1 cellular context compared by ENCODE assay signal in the genomic region with DNA sequence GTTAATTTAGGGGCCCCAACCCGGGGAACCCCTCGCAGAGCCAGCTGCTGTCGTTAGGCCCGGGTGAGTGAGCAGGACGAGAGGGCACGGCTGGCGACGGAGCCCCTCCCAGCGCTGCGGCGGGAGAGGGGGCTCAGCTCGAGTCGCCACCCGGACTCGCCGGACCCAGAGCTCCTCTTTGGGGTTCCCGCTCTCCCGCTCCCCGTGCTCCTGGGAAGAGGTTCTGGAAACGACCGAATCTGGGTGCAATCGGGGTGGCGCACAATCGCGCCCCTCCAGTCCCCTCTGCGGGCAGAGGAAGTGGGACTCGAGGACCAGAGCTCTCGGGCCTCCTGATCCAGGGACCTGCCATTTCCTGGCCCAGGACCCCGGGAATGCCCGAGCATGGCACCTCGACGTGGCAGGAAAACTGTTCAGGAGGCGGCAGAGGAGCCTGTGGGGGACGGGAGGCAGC.
TF ChIP-seq lines count a peak whose summit lies in the region.

No MANE protein-coding gene starts in this region.

TF ChIP-seq in HepG2, 621 proteins besides CTCF, POLR2A, EP300 and RAD21 (continues in another document):
- TF ChIP-seq MNT (IDR thresholded peaks at IDR 0.05) (no peak), CHCHD3 (CRISPR knock-in tag; IDR thresholded peaks at IDR 0.05) (no peak), ZNF383 (CRISPR knock-in tag; IDR thresholded peaks at IDR 0.05; ENCODE audit: borderline replicate concordance) (no peak), AGO2 (optimal IDR thresholded peaks at IDR 0.05; ENCODE audit: low read depth, low read length) (no peak), GABPB1 (CRISPR knock-in tag; IDR thresholded peaks at IDR 0.05) (0 out of 2 replicates have a peak, but pooled peaks have one; percentile 16), ZNF777 (CRISPR knock-in tag; IDR thresholded peaks at IDR 0.05) (peak; percentile 30), ZXDC (CRISPR knock-in tag; IDR thresholded peaks at IDR 0.05) (no peak), MYNN (CRISPR knock-in tag; IDR thresholded peaks at IDR 0.05; ENCODE audit: low read depth) (no peak), FOXO4 (CRISPR knock-in tag; conservative IDR thresholded peaks at IDR 0.05) (no peak), CHD2 (IDR thresholded peaks at IDR 0.05; ENCODE audit: low read depth, low read length) (no peak), ATF4 (CRISPR knock-in tag; IDR thresholded peaks at IDR 0.05) (no peak), ZNF205 (CRISPR knock-in tag; IDR thresholded peaks at IDR 0.05) (no peak), ZNF687 (CRISPR knock-in tag; IDR thresholded peaks at IDR 0.05) (0 out of 2 replicates have a peak, but pooled peaks have one; percentile 18), ZMYM3 (CRISPR knock-in tag; IDR thresholded peaks at IDR 0.05) (no peak), ZNF496 (CRISPR knock-in tag; IDR thresholded peaks at IDR 0.05; ENCODE audit: insufficient replicate concordance) (no peak), ZNF841 (CRISPR knock-in tag; IDR thresholded peaks at IDR 0.05; ENCODE audit: borderline replicate concordance) (no peak), KMT2B (CRISPR knock-in tag; IDR thresholded peaks at IDR 0.05) (no peak), PRMT3 (CRISPR knock-in tag; IDR thresholded peaks at IDR 0.05; ENCODE audit: borderline replicate concordance, low read depth) (no peak), KDM5A (IDR thresholded peaks at IDR 0.05; ENCODE audit: borderline replicate concordance, low read length) (no peak)
- TF ChIP-seq, protein P1, sequence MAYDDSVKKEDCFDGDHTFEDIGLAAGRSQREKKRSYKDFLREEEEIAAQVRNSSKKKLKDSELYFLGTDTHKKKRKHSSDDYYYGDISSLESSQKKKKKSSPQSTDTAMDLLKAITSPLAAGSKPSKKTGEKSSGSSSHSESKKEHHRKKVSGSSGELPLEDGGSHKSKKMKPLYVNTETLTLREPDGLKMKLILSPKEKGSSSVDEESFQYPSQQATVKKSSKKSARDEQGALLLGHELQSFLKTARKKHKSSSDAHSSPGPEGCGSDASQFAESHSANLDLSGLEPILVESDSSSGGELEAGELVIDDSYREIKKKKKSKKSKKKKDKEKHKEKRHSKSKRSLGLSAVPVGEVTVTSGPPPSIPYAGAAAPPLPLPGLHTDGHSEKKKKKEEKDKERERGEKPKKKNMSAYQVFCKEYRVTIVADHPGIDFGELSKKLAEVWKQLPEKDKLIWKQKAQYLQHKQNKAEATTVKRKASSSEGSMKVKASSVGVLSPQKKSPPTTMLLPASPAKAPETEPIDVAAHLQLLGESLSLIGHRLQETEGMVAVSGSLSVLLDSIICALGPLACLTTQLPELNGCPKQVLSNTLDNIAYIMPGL (CRISPR knock-in tag; IDR thresholded peaks at IDR 0.05; ENCODE audit: borderline replicate concordance in 1 of 2, low read depth in 1 of 2): peak in 1 of 2 experiments; percentile 11; a peak in 1 of 4 replicates
- TF ChIP-seq, protein P2, sequence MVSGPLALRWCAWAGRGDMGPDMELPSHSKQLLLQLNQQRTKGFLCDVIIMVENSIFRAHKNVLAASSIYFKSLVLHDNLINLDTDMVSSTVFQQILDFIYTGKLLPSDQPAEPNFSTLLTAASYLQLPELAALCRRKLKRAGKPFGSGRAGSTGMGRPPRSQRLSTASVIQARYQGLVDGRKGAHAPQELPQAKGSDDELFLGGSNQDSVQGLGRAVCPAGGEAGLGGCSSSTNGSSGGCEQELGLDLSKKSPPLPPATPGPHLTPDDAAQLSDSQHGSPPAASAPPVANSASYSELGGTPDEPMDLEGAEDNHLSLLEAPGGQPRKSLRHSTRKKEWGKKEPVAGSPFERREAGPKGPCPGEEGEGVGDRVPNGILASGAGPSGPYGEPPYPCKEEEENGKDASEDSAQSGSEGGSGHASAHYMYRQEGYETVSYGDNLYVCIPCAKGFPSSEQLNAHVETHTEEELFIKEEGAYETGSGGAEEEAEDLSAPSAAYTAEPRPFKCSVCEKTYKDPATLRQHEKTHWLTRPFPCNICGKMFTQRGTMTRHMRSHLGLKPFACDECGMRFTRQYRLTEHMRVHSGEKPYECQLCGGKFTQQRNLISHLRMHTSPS (CRISPR knock-in tag; IDR thresholded peaks at IDR 0.05; ENCODE audit: low read depth): no peak
- TF ChIP-seq, protein P3, sequence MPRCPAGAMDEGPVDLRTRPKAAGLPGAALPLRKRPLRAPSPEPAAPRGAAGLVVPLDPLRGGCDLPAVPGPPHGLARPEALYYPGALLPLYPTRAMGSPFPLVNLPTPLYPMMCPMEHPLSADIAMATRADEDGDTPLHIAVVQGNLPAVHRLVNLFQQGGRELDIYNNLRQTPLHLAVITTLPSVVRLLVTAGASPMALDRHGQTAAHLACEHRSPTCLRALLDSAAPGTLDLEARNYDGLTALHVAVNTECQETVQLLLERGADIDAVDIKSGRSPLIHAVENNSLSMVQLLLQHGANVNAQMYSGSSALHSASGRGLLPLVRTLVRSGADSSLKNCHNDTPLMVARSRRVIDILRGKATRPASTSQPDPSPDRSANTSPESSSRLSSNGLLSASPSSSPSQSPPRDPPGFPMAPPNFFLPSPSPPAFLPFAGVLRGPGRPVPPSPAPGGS (CRISPR knock-in tag; IDR thresholded peaks at IDR 0.05): no peak
- TF ChIP-seq, protein P4, sequence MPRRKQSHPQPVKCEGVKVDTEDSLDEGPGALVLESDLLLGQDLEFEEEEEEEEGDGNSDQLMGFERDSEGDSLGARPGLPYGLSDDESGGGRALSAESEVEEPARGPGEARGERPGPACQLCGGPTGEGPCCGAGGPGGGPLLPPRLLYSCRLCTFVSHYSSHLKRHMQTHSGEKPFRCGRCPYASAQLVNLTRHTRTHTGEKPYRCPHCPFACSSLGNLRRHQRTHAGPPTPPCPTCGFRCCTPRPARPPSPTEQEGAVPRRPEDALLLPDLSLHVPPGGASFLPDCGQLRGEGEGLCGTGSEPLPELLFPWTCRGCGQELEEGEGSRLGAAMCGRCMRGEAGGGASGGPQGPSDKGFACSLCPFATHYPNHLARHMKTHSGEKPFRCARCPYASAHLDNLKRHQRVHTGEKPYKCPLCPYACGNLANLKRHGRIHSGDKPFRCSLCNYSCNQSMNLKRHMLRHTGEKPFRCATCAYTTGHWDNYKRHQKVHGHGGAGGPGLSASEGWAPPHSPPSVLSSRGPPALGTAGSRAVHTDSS (CRISPR knock-in tag; conservative IDR thresholded peaks at IDR 0.05): no peak
- TF ChIP-seq, protein P5, sequence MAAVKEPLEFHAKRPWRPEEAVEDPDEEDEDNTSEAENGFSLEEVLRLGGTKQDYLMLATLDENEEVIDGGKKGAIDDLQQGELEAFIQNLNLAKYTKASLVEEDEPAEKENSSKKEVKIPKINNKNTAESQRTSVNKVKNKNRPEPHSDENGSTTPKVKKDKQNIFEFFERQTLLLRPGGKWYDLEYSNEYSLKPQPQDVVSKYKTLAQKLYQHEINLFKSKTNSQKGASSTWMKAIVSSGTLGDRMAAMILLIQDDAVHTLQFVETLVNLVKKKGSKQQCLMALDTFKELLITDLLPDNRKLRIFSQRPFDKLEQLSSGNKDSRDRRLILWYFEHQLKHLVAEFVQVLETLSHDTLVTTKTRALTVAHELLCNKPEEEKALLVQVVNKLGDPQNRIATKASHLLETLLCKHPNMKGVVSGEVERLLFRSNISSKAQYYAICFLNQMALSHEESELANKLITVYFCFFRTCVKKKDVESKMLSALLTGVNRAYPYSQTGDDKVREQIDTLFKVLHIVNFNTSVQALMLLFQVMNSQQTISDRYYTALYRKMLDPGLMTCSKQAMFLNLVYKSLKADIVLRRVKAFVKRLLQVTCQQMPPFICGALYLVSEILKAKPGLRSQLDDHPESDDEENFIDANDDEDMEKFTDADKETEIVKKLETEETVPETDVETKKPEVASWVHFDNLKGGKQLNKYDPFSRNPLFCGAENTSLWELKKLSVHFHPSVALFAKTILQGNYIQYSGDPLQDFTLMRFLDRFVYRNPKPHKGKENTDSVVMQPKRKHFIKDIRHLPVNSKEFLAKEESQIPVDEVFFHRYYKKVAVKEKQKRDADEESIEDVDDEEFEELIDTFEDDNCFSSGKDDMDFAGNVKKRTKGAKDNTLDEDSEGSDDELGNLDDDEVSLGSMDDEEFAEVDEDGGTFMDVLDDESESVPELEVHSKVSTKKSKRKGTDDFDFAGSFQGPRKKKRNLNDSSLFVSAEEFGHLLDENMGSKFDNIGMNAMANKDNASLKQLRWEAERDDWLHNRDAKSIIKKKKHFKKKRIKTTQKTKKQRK (IDR thresholded peaks at IDR 0.05; ENCODE audit: low read length): no peak
- TF ChIP-seq, protein P6, sequence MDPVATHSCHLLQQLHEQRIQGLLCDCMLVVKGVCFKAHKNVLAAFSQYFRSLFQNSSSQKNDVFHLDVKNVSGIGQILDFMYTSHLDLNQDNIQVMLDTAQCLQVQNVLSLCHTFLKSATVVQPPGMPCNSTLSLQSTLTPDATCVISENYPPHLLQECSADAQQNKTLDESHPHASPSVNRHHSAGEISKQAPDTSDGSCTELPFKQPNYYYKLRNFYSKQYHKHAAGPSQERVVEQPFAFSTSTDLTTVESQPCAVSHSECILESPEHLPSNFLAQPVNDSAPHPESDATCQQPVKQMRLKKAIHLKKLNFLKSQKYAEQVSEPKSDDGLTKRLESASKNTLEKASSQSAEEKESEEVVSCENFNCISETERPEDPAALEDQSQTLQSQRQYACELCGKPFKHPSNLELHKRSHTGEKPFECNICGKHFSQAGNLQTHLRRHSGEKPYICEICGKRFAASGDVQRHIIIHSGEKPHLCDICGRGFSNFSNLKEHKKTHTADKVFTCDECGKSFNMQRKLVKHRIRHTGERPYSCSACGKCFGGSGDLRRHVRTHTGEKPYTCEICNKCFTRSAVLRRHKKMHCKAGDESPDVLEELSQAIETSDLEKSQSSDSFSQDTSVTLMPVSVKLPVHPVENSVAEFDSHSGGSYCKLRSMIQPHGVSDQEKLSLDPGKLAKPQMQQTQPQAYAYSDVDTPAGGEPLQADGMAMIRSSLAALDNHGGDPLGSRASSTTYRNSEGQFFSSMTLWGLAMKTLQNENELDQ (CRISPR knock-in tag; IDR thresholded peaks at IDR 0.05; ENCODE audit: borderline replicate concordance): no peak
